In the genomic region with DNA sequence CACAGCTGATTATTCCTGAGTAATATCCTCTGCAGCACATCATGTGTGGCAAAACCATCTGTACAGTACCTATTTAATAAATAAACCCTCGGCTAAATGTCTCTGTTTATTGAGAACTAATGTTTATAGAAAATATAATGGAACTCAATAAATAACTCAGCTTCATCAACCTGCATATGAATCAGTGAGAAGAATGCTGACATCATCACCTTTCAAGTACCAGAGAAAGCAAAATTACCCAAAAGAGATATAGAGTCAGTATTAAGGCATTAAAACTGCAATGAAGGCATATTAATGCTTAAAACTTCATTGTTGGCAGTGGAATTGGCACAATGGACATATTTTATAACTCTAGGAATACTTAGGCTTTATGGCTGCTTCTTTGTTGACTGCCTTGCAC, we compare ENCODE assay signal across 28 cellular contexts.
"Had no signal": no experiment of that assay in that cellular context is flagged by ENCODE, and none has a peak within 500 bp of the region (broad histone marks: within the 10 kb centered on the region; RNA-seq: fewer than 3 reads in every experiment).

No MANE protein-coding gene starts in this region.

- H3K9me3 ChIP-seq: esophagus squamous epithelium, gastrocnemius medialis, heart right ventricle, left lung, lower lobe of right lung, mucosa of descending colon had no signal

- H3K4me1 ChIP-seq: esophagus squamous epithelium, gastrocnemius medialis, heart right ventricle, left lung, lower lobe of right lung had no signal

- ATAC-seq: effector memory CD8-positive, alpha-beta T cell; esophagus mucosa; gastrocnemius medialis; heart right ventricle; left cardiac atrium; left lung; left ventricle myocardium superior; lower lobe of right lung; mucosa of descending colon; naive thymus-derived CD8-positive, alpha-beta T cell had no signal

- H3K4me3 Mint-ChIP-seq: dendritic cell treated with granulocyte-macrophage colony-stimulating factor and Interleukin-4, amounts not matched to agents 40 ng/mL and 50 ng/mL, for 4 days; effector memory CD8-positive, alpha-beta T cell; endodermal cell; mesothelial cell of epicardium; naive B cell; naive thymus-derived CD8-positive, alpha-beta T cell had no signal

- H3K27ac ChIP-seq: epithelial cell of prostate, esophagus squamous epithelium, gastrocnemius medialis, heart right ventricle, left lung, lower lobe of right lung had no signal

- H3K36me3 Mint-ChIP-seq: mesothelial cell of epicardium; naive B cell; naive thymus-derived CD8-positive, alpha-beta T cell had no signal

- H3K9me3 Mint-ChIP-seq: dendritic cell treated with granulocyte-macrophage colony-stimulating factor and Interleukin-4, amounts not matched to agents 40 ng/mL and 50 ng/mL, for 4 days; effector memory CD8-positive, alpha-beta T cell; endodermal cell; mesothelial cell of epicardium; naive B cell; naive thymus-derived CD8-positive, alpha-beta T cell had no signal

- H3K27ac Mint-ChIP-seq: dendritic cell treated with granulocyte-macrophage colony-stimulating factor and Interleukin-4, amounts not matched to agents 40 ng/mL and 50 ng/mL, for 4 days; effector memory CD8-positive, alpha-beta T cell; endodermal cell; mesothelial cell of epicardium; naive B cell; naive thymus-derived CD8-positive, alpha-beta T cell had no signal

- H3K4me1 Mint-ChIP-seq: endodermal cell; mesothelial cell of epicardium; naive B cell; naive thymus-derived CD8-positive, alpha-beta T cell had no signal

- DNase-seq: cortex of kidney; effector CD8-positive, alpha-beta T cell; effector memory CD8-positive, alpha-beta T cell; endodermal cell; erythroblast; esophagus squamous epithelium; foreskin fibroblast; foreskin melanocyte; gastrocnemius medialis; glutamatergic neuron; head of caudate nucleus; heart right ventricle; hippocampal formation; left cardiac atrium; left lung; left ventricle myocardium superior; lower lobe of right lung; mesenchymal stem cell; mucosa of descending colon; naive B cell; naive thymus-derived CD8-positive, alpha-beta T cell had no signal

- H3K36me3 ChIP-seq: esophagus squamous epithelium, gastrocnemius medialis, heart right ventricle, left lung, lower lobe of right lung had no signal

- H3K4me3 ChIP-seq: esophagus squamous epithelium, gastrocnemius medialis, heart right ventricle, left lung, lower lobe of right lung, mucosa of descending colon had no signal

- H3K27me3 ChIP-seq: esophagus squamous epithelium, gastrocnemius medialis, left lung had no signal

- FAIRE-seq: endometrium, islet of Langerhans, keratinocyte had no signal
